Comparison of ENCODE assay signal across 1 cellular context in genomic region chr4:959338-960139, GRCh38.
TF ChIP-seq lines count a peak whose summit lies in the region.

No MANE protein-coding gene starts in this region.

TF ChIP-seq in IMR-90, 13 proteins besides CTCF, POLR2A, EP300 and RAD21 (continued from another document):
- no peak for TF ChIP-seq MAZ (IDR thresholded peaks at IDR 0.05; ENCODE audit: borderline replicate concordance, low read depth, low read length)
- TF ChIP-seq FOS (IDR thresholded peaks at IDR 0.05; ENCODE audit: low read depth, low read length) = no peak
- TF ChIP-seq RFX5 (IDR thresholded peaks at IDR 0.05; ENCODE audit: low read depth, low read length) = no peak
- TF ChIP-seq SMC3 (IDR thresholded peaks at IDR 0.05; ENCODE audit: low read depth, low read length) = no peak
- TF ChIP-seq CHD1 (IDR thresholded peaks at IDR 0.05; ENCODE audit: low read depth, low read length) = no peak
- no peak for TF ChIP-seq NFE2L2 (IDR thresholded peaks at IDR 0.05; ENCODE audit: low read depth, low read length)
- no peak for TF ChIP-seq ELK1 (IDR thresholded peaks at IDR 0.05; ENCODE audit: borderline replicate concordance, low read depth, low read length)
- TF ChIP-seq MXI1 (IDR thresholded peaks at IDR 0.05; ENCODE audit: borderline replicate concordance, low read depth, low read length) = no peak
- TF ChIP-seq, protein P1, sequence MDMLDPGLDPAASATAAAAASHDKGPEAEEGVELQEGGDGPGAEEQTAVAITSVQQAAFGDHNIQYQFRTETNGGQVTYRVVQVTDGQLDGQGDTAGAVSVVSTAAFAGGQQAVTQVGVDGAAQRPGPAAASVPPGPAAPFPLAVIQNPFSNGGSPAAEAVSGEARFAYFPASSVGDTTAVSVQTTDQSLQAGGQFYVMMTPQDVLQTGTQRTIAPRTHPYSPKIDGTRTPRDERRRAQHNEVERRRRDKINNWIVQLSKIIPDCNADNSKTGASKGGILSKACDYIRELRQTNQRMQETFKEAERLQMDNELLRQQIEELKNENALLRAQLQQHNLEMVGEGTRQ (IDR thresholded peaks at IDR 0.05; ENCODE audit: low read depth, low read length) = no peak
- TF ChIP-seq RCOR1 (IDR thresholded peaks at IDR 0.05; ENCODE audit: insufficient replicate concordance, low read length) = no peak
- TF ChIP-seq MAFK (IDR thresholded peaks at IDR 0.05; ENCODE audit: low read depth, low read length) = no peak
- TF ChIP-seq CEBPB (IDR thresholded peaks at IDR 0.05; ENCODE audit: low read depth, low read length) = no peak
